23 cellular contexts compared by ENCODE assay signal in the genomic region with DNA sequence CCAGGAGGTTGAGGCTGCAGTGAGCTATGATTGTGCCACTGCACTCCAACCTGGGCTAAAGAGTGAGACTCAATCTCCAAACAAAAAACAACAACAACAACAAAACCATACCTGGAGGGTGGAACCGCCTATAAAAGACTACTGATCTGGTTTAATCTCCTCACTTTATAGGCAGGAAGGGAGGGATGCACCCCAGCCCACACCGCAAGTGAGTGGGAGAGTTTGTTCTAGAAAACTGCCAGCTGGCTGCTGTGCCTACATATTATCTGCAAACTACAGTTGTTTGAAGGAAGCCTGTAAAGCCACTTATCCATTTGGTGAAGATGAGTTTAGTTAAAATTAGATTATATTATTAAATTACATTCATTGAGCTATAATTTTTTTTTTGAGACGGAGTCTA.
"Had no signal": no experiment of that assay in that cellular context is flagged by ENCODE, and none has a peak within 500 bp of the region (broad histone marks: within the 10 kb centered on the region; RNA-seq: fewer than 3 reads in every experiment).

No MANE protein-coding gene starts in this region.

- H3K27ac Mint-ChIP-seq: activated naive CD8-positive, alpha-beta T cell; dendritic cell treated with granulocyte-macrophage colony-stimulating factor and Interleukin-4, amounts not matched to agents 40 ng/mL and 50 ng/mL, for 4 days; stimulated activated naive CD8-positive, alpha-beta T cell treated with anti-CD3 and anti-CD28 coated beads, Interleukin-15, Interleukin-2, amounts not matched to agents 100 ng/mL and 50 ng/mL, for 24 hours had no signal

- ATAC-seq: lower lobe of right lung, mucosa of descending colon, right lobe of liver had no signal

- H3K36me3 Mint-ChIP-seq: activated naive CD8-positive, alpha-beta T cell had no signal

- H3K4me1 ChIP-seq: right lobe of liver had no signal

- H3K4me3 ChIP-seq: adrenal gland, ascending aorta, lower lobe of right lung, mucosa of descending colon, right lobe of liver, skin epidermis, tibial nerve had no signal

- H3K4me1 Mint-ChIP-seq: neural crest cell had no signal

- H3K4me3 Mint-ChIP-seq: activated naive CD8-positive, alpha-beta T cell; dendritic cell treated with granulocyte-macrophage colony-stimulating factor and Interleukin-4, amounts not matched to agents 40 ng/mL and 50 ng/mL, for 4 days; neural crest cell; stimulated activated naive CD8-positive, alpha-beta T cell treated with anti-CD3 and anti-CD28 coated beads, Interleukin-15, Interleukin-2, amounts not matched to agents 100 ng/mL and 50 ng/mL, for 24 hours had no signal

- H3K9me3 ChIP-seq: adrenal gland, ascending aorta, lower lobe of right lung, mucosa of descending colon, right lobe of liver, tibial nerve had no signal

- H3K9me3 Mint-ChIP-seq: dendritic cell treated with granulocyte-macrophage colony-stimulating factor and Interleukin-4, amounts not matched to agents 40 ng/mL and 50 ng/mL, for 4 days; stimulated activated naive CD8-positive, alpha-beta T cell treated with anti-CD3 and anti-CD28 coated beads, Interleukin-15, Interleukin-2, amounts not matched to agents 100 ng/mL and 50 ng/mL, for 24 hours had no signal

- H3K27me3 ChIP-seq: adrenal gland, ascending aorta, brain microvascular endothelial cell, right lobe of liver, tibial nerve had no signal

- DNase-seq: activated CD4-positive, alpha-beta T cell treated with anti-CD3 and anti-CD28 coated beads, Interleukin-2, amount 50 U/mL, for 48 hours; activated gamma-delta T cell treated with Interleukin-2 at 50 U/mL for 16 hours; activated T-cell treated with anti-CD3 and anti-CD28 coated beads for 4 hours; adrenal gland; brain microvascular endothelial cell; effector CD4-positive, alpha-beta T cell; foreskin fibroblast; kidney; lower lobe of right lung; mesendoderm; mucosa of descending colon; occipital lobe; right lobe of liver; stimulated activated CD4-positive, alpha-beta T cell treated with anti-CD3 and anti-CD28 coated beads, Interleukin-1b, Interleukin-23, amount 100 ng/mL, for 48 hours; substantia nigra; SW 1271 had no signal

- H3K36me3 ChIP-seq: adrenal gland, ascending aorta, brain microvascular endothelial cell, lower lobe of right lung, right lobe of liver, tibial nerve had no signal

- H3K27me3 Mint-ChIP-seq: activated naive CD8-positive, alpha-beta T cell; dendritic cell treated with granulocyte-macrophage colony-stimulating factor and Interleukin-4, amounts not matched to agents 40 ng/mL and 50 ng/mL, for 4 days; stimulated activated naive CD8-positive, alpha-beta T cell treated with anti-CD3 and anti-CD28 coated beads, Interleukin-15, Interleukin-2, amounts not matched to agents 100 ng/mL and 50 ng/mL, for 24 hours had no signal

- H3K27ac ChIP-seq: adrenal gland, ascending aorta, brain microvascular endothelial cell, lower lobe of right lung, right lobe of liver, skin epidermis, tibial nerve had no signal
